Comparison of ENCODE assay signal across 32 cellular contexts in the genomic region with DNA sequence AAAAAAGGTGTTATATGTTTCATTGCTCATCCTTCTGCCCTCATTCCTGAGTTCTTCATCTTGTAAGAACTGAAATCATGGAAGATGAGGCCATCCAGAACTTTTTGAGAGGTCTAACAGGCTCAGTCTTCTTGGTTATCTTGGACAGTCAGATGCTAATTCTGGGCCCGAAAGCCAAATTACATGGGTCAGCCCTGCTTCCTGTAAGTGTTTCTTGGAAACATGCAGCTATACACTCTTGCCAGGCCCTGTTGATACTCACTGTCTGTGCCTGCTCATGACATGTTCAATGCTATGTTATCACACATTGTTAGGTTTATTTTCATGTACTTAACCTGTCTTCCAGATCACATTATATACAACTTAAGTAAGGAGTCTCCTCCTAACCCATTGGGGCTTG.
"Had no signal": no experiment of that assay in that cellular context is flagged by ENCODE, and none has a peak within 500 bp of the region (broad histone marks: within the 10 kb centered on the region; RNA-seq: fewer than 3 reads in every experiment).

No MANE protein-coding gene starts in this region.

- H3K27me3 Mint-ChIP-seq: activated CD4-positive, alpha-beta memory T cell treated with anti-CD3 and anti-CD28 coated beads for 36 hours; activated CD4-positive, alpha-beta T cell treated with anti-CD3 and anti-CD28 coated beads for 36 hours; activated CD4-positive, alpha-beta T cell treated with anti-CD3 and anti-CD28 coated beads, Interleukin-2, amount 10 ng/mL, durations not matched to agents 24 days and 14 days; activated CD8-positive, alpha-beta memory T cell treated with anti-CD3 and anti-CD28 coated beads, Interleukin-2, amount 10 ng/mL, durations not matched to agents 7 days and 5 days; activated naive CD4-positive, alpha-beta T cell treated with anti-CD3 and anti-CD28 coated beads, Interleukin-2, amount 50 U/mL, for 24 hours; activated naive CD8-positive, alpha-beta T cell treated with anti-CD3 and anti-CD28 coated beads for 36 hours; activated naive CD8-positive, alpha-beta T cell treated with anti-CD3 and anti-CD28 coated beads, Interleukin-2, amount 50 U/mL, for 24 hours; T-helper 17 cell had no signal

- H3K4me1 Mint-ChIP-seq: activated CD4-positive, alpha-beta T cell treated with anti-CD3 and anti-CD28 coated beads for 36 hours; activated CD4-positive, alpha-beta T cell treated with anti-CD3 and anti-CD28 coated beads, Interleukin-2, amount 10 ng/mL, durations not matched to agents 24 days and 14 days; activated CD8-positive, alpha-beta memory T cell treated with anti-CD3 and anti-CD28 coated beads, Interleukin-2, amount 10 ng/mL, durations not matched to agents 7 days and 5 days; activated naive CD4-positive, alpha-beta T cell treated with anti-CD3 and anti-CD28 coated beads, Interleukin-2, amount 50 U/mL, for 24 hours; activated naive CD8-positive, alpha-beta T cell treated with anti-CD3 and anti-CD28 coated beads for 36 hours; activated naive CD8-positive, alpha-beta T cell treated with anti-CD3 and anti-CD28 coated beads, Interleukin-2, amount 50 U/mL, for 24 hours; endodermal cell; T-helper 17 cell had no signal

- H3K4me3 Mint-ChIP-seq: activated CD4-positive, alpha-beta memory T cell treated with anti-CD3 and anti-CD28 coated beads for 36 hours; activated CD4-positive, alpha-beta T cell treated with anti-CD3 and anti-CD28 coated beads for 36 hours; activated CD4-positive, alpha-beta T cell treated with anti-CD3 and anti-CD28 coated beads, Interleukin-2, amount 10 ng/mL, durations not matched to agents 24 days and 14 days; activated CD8-positive, alpha-beta memory T cell treated with anti-CD3 and anti-CD28 coated beads, Interleukin-2, amount 10 ng/mL, durations not matched to agents 7 days and 5 days; activated CD8-positive, alpha-beta T cell treated with anti-CD3 and anti-CD28 coated beads, Interleukin-2, amount 10 ng/mL, durations not matched to agents 7 days and 5 days; activated naive CD4-positive, alpha-beta T cell treated with anti-CD3 and anti-CD28 coated beads for 36 hours; activated naive CD4-positive, alpha-beta T cell treated with anti-CD3 and anti-CD28 coated beads, Interleukin-2, amount 50 U/mL, for 24 hours; activated naive CD8-positive, alpha-beta T cell treated with anti-CD3 and anti-CD28 coated beads for 36 hours; activated naive CD8-positive, alpha-beta T cell treated with anti-CD3 and anti-CD28 coated beads, Interleukin-2, amount 50 U/mL, for 24 hours; activated T-helper 1 cell treated with anti-CD3 and anti-CD28 coated beads, Interleukin-12 subunit alpha, Interleukin-12 subunit beta, Interleukin-2, Interleukin-4 antibody, amounts not matched to agents 30 ng/mL and 10 ng/mL and 1 ng/mL, durations not matched to agents 14 hours and 24 hours and 36 hours; endodermal cell; T-helper 17 cell; T-helper 2 cell treated with Interferon-gamma antibody and Interleukin-4, amounts not matched to agents 5 μg/mL and 100 μg/mL, for 36 hours had no signal

- H3K27ac Mint-ChIP-seq: activated CD4-positive, alpha-beta memory T cell treated with anti-CD3 and anti-CD28 coated beads for 36 hours; activated CD4-positive, alpha-beta T cell treated with anti-CD3 and anti-CD28 coated beads for 36 hours; activated CD4-positive, alpha-beta T cell treated with anti-CD3 and anti-CD28 coated beads, Interleukin-2, amount 10 ng/mL, durations not matched to agents 24 days and 14 days; activated CD8-positive, alpha-beta memory T cell treated with anti-CD3 and anti-CD28 coated beads, Interleukin-2, amount 10 ng/mL, durations not matched to agents 7 days and 5 days; activated CD8-positive, alpha-beta T cell treated with anti-CD3 and anti-CD28 coated beads, Interleukin-2, amount 10 ng/mL, durations not matched to agents 7 days and 5 days; activated naive CD4-positive, alpha-beta T cell treated with anti-CD3 and anti-CD28 coated beads for 36 hours; activated naive CD4-positive, alpha-beta T cell treated with anti-CD3 and anti-CD28 coated beads, Interleukin-2, amount 50 U/mL, for 24 hours; activated naive CD8-positive, alpha-beta T cell treated with anti-CD3 and anti-CD28 coated beads for 36 hours; activated naive CD8-positive, alpha-beta T cell treated with anti-CD3 and anti-CD28 coated beads, Interleukin-2, amount 50 U/mL, for 24 hours; activated T-helper 1 cell treated with anti-CD3 and anti-CD28 coated beads, Interleukin-12 subunit alpha, Interleukin-12 subunit beta, Interleukin-2, Interleukin-4 antibody, amounts not matched to agents 30 ng/mL and 10 ng/mL and 1 ng/mL, durations not matched to agents 14 hours and 24 hours and 36 hours; activated T-helper 2 cell treated with anti-CD3 and anti-CD28 coated beads, Interferon-gamma antibody, Interleukin-2, Interleukin-4, amounts not matched to agents 10 μg/mL and 5 μg/mL and 100 μg/mL, durations not matched to agents 14 hours and 24 hours and 36 hours; endodermal cell; T-helper 17 cell; T-helper 2 cell treated with Interferon-gamma antibody and Interleukin-4, amounts not matched to agents 5 μg/mL and 100 μg/mL, for 36 hours had no signal

- ATAC-seq: activated CD4-positive, alpha-beta T cell treated with anti-CD3 and anti-CD28 coated beads for 36 hours; activated CD8-positive, alpha-beta memory T cell treated with anti-CD3 and anti-CD28 coated beads, Interleukin-2, amount 10 ng/mL, durations not matched to agents 7 days and 5 days; activated CD8-positive, alpha-beta T cell treated with anti-CD3 and anti-CD28 coated beads, Interleukin-2, amount 10 ng/mL, durations not matched to agents 7 days and 5 days; activated naive CD8-positive, alpha-beta T cell treated with anti-CD3 and anti-CD28 coated beads, Interleukin-2, amount 50 U/mL, for 24 hours; body of pancreas; esophagus mucosa; foreskin keratinocyte; gastrocnemius medialis; T-helper 17 cell had no signal

- H3K36me3 Mint-ChIP-seq: activated CD4-positive, alpha-beta memory T cell treated with anti-CD3 and anti-CD28 coated beads for 36 hours; activated CD8-positive, alpha-beta memory T cell treated with anti-CD3 and anti-CD28 coated beads, Interleukin-2, amount 10 ng/mL, durations not matched to agents 7 days and 5 days; activated naive CD4-positive, alpha-beta T cell treated with anti-CD3 and anti-CD28 coated beads, Interleukin-2, amount 50 U/mL, for 24 hours; activated naive CD8-positive, alpha-beta T cell treated with anti-CD3 and anti-CD28 coated beads for 36 hours had no signal

- DNase-seq: activated CD4-positive, alpha-beta memory T cell treated with anti-CD3 and anti-CD28 coated beads for 36 hours; activated CD4-positive, alpha-beta T cell treated with anti-CD3 and anti-CD28 coated beads for 36 hours; activated CD4-positive, alpha-beta T cell treated with anti-CD3 and anti-CD28 coated beads, Interleukin-2, amount 10 ng/mL, durations not matched to agents 24 days and 14 days; activated CD4-positive, CD25-positive, alpha-beta regulatory T cell; activated CD4-positive, CD25-positive, alpha-beta regulatory T cell treated with anti-CD3 and anti-CD28 coated beads, Interleukin-2, amount 50 U/mL, for 72 hours; activated CD8-positive, alpha-beta memory T cell treated with anti-CD3 and anti-CD28 coated beads, Interleukin-2, amount 10 ng/mL, durations not matched to agents 7 days and 5 days; activated CD8-positive, alpha-beta memory T cell treated with anti-CD3 and anti-CD28 coated beads, Interleukin-2, amount 50 U/mL, for 4 hours; activated CD8-positive, alpha-beta T cell treated with anti-CD3 and anti-CD28 coated beads, Interleukin-2, amount 10 ng/mL, durations not matched to agents 7 days and 5 days; activated effector memory CD4-positive, alpha-beta T cell treated with anti-CD3 and anti-CD28 coated beads, Interleukin-2, amount 50 U/mL, for 16 hours; activated naive CD4-positive, alpha-beta T cell treated with anti-CD3 and anti-CD28 coated beads for 36 hours; activated naive CD8-positive, alpha-beta T cell treated with anti-CD3 and anti-CD28 coated beads for 36 hours; activated naive CD8-positive, alpha-beta T cell treated with anti-CD3 and anti-CD28 coated beads, Interleukin-2, amount 50 U/mL, for 24 hours; activated T-cell treated with anti-CD3 and anti-CD28 coated beads, Interleukin-2, amount 50 U/mL, for 1 hour; activated T-cell treated with anti-CD3 and anti-CD28 coated beads, Interleukin-2, amount 50 U/mL, for 48 hours; adrenal gland; amygdala; aorta; body of pancreas; central memory CD4-positive, alpha-beta T cell; cerebellar nuclear complex; colonic mucosa; effector CD8-positive, alpha-beta T cell; endodermal cell; foreskin keratinocyte; gastrocnemius medialis; T-helper 1 cell; T-helper 17 cell had no signal
